1 cellular context compared by ENCODE assay signal in genomic region chr10:91592282-91593020, GRCh38.
TF ChIP-seq lines count a peak whose summit lies in the region.

No MANE protein-coding gene starts in this region.

TF ChIP-seq in SK-N-SH treated with all-trans-retinoic acid at 6 μM for 48 hours, 23 proteins besides CTCF, POLR2A, EP300 and RAD21 (continued from another document):
- TF ChIP-seq CSRNP3 (CRISPR knock-in tag; IDR thresholded peaks at IDR 0.05), result no peak
